In the genomic region with DNA sequence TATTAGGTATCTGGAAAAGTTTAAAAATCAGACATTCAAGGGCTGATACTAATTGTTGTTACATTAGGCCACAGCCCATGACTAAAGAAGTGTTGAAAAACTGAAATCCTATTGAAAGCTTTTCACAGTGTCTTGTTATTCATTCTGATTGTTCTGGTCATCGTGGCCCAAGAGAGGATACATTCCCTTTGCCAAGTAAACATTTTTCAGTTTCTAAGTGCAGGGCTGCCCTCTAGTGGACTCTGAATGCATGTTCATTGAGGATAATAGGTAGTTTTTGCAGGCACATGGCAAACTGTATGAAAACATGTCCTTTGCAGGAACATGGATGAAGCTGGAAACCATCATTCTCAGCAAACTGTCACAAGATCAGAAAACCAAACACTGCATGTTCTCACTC, we compare ENCODE assay signal across 8 cellular contexts.
DNase-seq lines count a peak whose midpoint lies in the region; ATAC-seq and TF ChIP-seq lines count a peak whose summit lies in the region.

No MANE protein-coding gene starts in this region.

- H3K4me3 Mint-ChIP-seq in Calu3 (ENCODE audit: low read depth, unreplicated experiment) = no peak overlapping the region

- intact Hi-C loops in Calu3 (cut with micrococcal nuclease; ENCODE audit: unreplicated experiment) = loop anchor here (1.0 to 5.0 kb wide), 3 partner anchors 187 to 322 kb away; no protein-coding TSS in a partner anchor

- H3K27ac ChIP-seq in osteoblast (ENCODE audit: low read depth, low read length) = no peak overlapping the region

- H3K4me1 Mint-ChIP-seq in Calu3 (ENCODE audit: low read depth, unreplicated experiment) = no peaks in the 10 kb centered on the region

- no peak overlapping the region for H3K9ac ChIP-seq in NT2/D1 (ENCODE audit: insufficient read length, low read depth)

- H2AFZ ChIP-seq in osteoblast (ENCODE audit: low read length) = no peak overlapping the region

- peaks cover 21% of the 10 kb centered on the region for H3K9me3 Mint-ChIP-seq in Calu3 (ENCODE audit: low read depth, unreplicated experiment)

- no peaks in the 10 kb centered on the region for H3K4me1 ChIP-seq in NT2/D1 (ENCODE audit: insufficient read depth, insufficient read length)
- H3K4me1 ChIP-seq in osteoblast (ENCODE audit: insufficient read depth, low read length) = no peaks in the 10 kb centered on the region

- H4K20me1 ChIP-seq in osteoblast (ENCODE audit: insufficient read depth, low read length) = no peaks in the 10 kb centered on the region

- peaks cover 26% of the 10 kb centered on the region for H3K9me3 ChIP-seq in NT2/D1 (ENCODE audit: insufficient read depth, low read length)
- peaks cover 3% of the 10 kb centered on the region for H3K9me3 ChIP-seq in osteoblast (ENCODE audit: low read depth, low read length)

- H3K36me3 Mint-ChIP-seq in Calu3 (ENCODE audit: insufficient read depth, unreplicated experiment) = no peaks in the 10 kb centered on the region

- no peak overlapping the region for H3K4me2 ChIP-seq in osteoblast (ENCODE audit: insufficient read depth, low read length)

- H3K27me3 Mint-ChIP-seq in Calu3 (ENCODE audit: unreplicated experiment) = no peaks in the 10 kb centered on the region

- no peak overlapping the region for H3K4me3 ChIP-seq in NT2/D1 (ENCODE audit: insufficient read length, low read depth)
- H3K4me3 ChIP-seq in osteoblast (ENCODE audit: insufficient read depth, low read length) = no peak overlapping the region

- TF ChIP-seq CTCF in Calu3 (IDR thresholded peaks at IDR 0.05; ENCODE audit: unreplicated experiment) (peak; percentile 41), osteoblast (IDR thresholded peaks at IDR 0.05; ENCODE audit: extremely low read depth, low read depth, low read length) (peak; percentile 60), omental fat pad (IDR thresholded peaks at IDR 0.05) (no peak)

- no TSS peak for BruUV-seq in Calu3 (replicated peaks; lab: Mats Ljungman, UMichigan)

- H3K36me3 ChIP-seq in NT2/D1 (ENCODE audit: insufficient read depth, insufficient read length, low read length) (no peaks in the 10 kb centered on the region), osteoblast (ENCODE audit: insufficient read depth, low read length) (no peaks in the 10 kb centered on the region)

- H3K27me3 ChIP-seq in NT2/D1 (ENCODE audit: insufficient read depth, insufficient read length) = no peaks in the 10 kb centered on the region
- H3K27me3 ChIP-seq in osteoblast (ENCODE audit: insufficient read depth, low read length) = no peaks in the 10 kb centered on the region

- H3K79me2 ChIP-seq in osteoblast (ENCODE audit: insufficient read depth, low read length) = no peaks in the 10 kb centered on the region

- DNase-seq in Calu3 (peak; percentile 36), NT2/D1 (ENCODE audit: low read depth, low spot score) (peak; percentile 73), dermis microvascular lymphatic vessel endothelial cell (ENCODE audit: low read depth in 2 of 2) (peak; percentile 40 to 75), osteoblast (ENCODE audit: insufficient read length, low spot score, missing footprints) (peak; percentile 90), NCI-H1436 treated with DMSO at 0.1 percent for 48 hours (lab: John Stamatoyannopoulos, UW) (no peak), omental fat pad (ENCODE audit: low spot score) (no peak)

- no peak overlapping the region for H3K27ac Mint-ChIP-seq in Calu3 (ENCODE audit: unreplicated experiment)

- CTCF ChIA-PET in Calu3 (lab: Charles Lee) = interaction anchor here (0.7 to 0.9 kb wide), 2 partner anchors 265 to 543 kb away, joined by 3 read pairs; no protein-coding TSS in a partner anchor

- ATAC-seq in GM19351 (IDR thresholded peaks at IDR 0.05; ENCODE audit: unreplicated experiment) (peak; percentile 63), GM19035 (IDR thresholded peaks at IDR 0.05; ENCODE audit: unreplicated experiment) (no peak), omental fat pad (ENCODE audit: low FRiP score) (no peak)

Comparison
In these comparisons a context has a peak if more than half of its experiments do, and no peak if none do; other contexts are left out.
1. DNase-seq: peak in Calu3 (single experiment), NT2/D1 (single experiment), dermis microvascular lymphatic vessel endothelial cell (2 of 2) and osteoblast (single experiment); none in NCI-H1436 treated with DMSO at 0.1 percent for 48 hours (single experiment) and omental fat pad (single experiment).
2. CTCF ChIP-seq: peak in Calu3 (single experiment) and osteoblast (single experiment); none in omental fat pad (0 of 3).